Comparison of ENCODE assay signal across 9 cellular contexts in genomic region chr19:10858204-10858828, GRCh38. TPM values are rescaled to one million over a fixed set of nuclear protein-coding genes. Genes with fewer than 3 reads are reported as not detected.
DNase-seq lines count a peak whose midpoint lies in the region; TF ChIP-seq lines count a peak whose summit lies in the region.
"Had no signal": no experiment of that assay in that cellular context is flagged by ENCODE, and none has a peak within 500 bp of the region (broad histone marks: within the 10 kb centered on the region; RNA-seq: fewer than 3 reads in every experiment).

No MANE protein-coding gene starts in this region.

- no peaks in the 10 kb centered on the region for H3K9me3 Mint-ChIP-seq in chondrocyte (ENCODE audit: low read depth)

- no peak overlapping the region for H2AK5ac ChIP-seq in trophoblast cell (ENCODE audit: low read length)

- H3K4me3 ChIP-seq in trophoblast cell (ENCODE audit: low read depth, low read length), result no peak overlapping the region
- H3K4me3 ChIP-seq: BLaER1 had no signal

- H3K79me1 ChIP-seq in trophoblast cell (ENCODE audit: low read length), result no peaks in the 10 kb centered on the region

- no CpG with 5 or more reads among the region's 4 CpGs for WGBS in trophoblast cell (ENCODE audit: extremely low coverage, insufficient coverage, insufficient read length)

- H3K4me1 ChIP-seq in trophoblast cell (ENCODE audit: control insufficient read depth in 1 of 2, insufficient read depth in 2 of 2, low read length in 2 of 2), result peaks cover 0 to 1% of the 10 kb centered on the region in 2 experiments

- H2AFZ ChIP-seq in trophoblast cell (ENCODE audit: insufficient read depth, low read length, poor library complexity), result no peak overlapping the region

- no peak overlapping the region for H4K91ac ChIP-seq in trophoblast cell (ENCODE audit: low read depth, low read length)

- H3K36me3 Mint-ChIP-seq in chondrocyte (ENCODE audit: low read depth), result no peaks in the 10 kb centered on the region

- H3K36me3 ChIP-seq in trophoblast cell (ENCODE audit: control insufficient read depth in 1 of 2, insufficient read depth in 2 of 2, low read length in 2 of 2), result no peaks in the 10 kb centered on the region
- H3K36me3 ChIP-seq: BLaER1 had no signal

- no peak overlapping the region for H3K4me3 Mint-ChIP-seq in chondrocyte (ENCODE audit: unreplicated experiment)

- TF ChIP-seq CTCF in chondrocyte (IDR thresholded peaks at IDR 0.05), result peak; percentile 85

- no peaks in the 10 kb centered on the region for H3K9me3 ChIP-seq in trophoblast cell (ENCODE audit: insufficient read depth, low read depth, low read length)
- H3K9me3 ChIP-seq: BLaER1 had no signal

- H3K4me2 ChIP-seq in trophoblast cell (ENCODE audit: low read length), result no peak overlapping the region
- H3K4me2 ChIP-seq: BLaER1 had no signal

- H2BK120ac ChIP-seq in trophoblast cell (ENCODE audit: insufficient read depth, low read length, poor library complexity), result no peak overlapping the region

- H3K18ac ChIP-seq in trophoblast cell (ENCODE audit: low read length), result no peak overlapping the region

- no peaks in the 10 kb centered on the region for H3K27me3 Mint-ChIP-seq in chondrocyte (ENCODE audit: low read depth)

- H3K23ac ChIP-seq in trophoblast cell (ENCODE audit: low read length), result no peak overlapping the region

- no peak overlapping the region for H3K27ac Mint-ChIP-seq in chondrocyte (ENCODE audit: unreplicated experiment)

- no peak overlapping the region for H2BK5ac ChIP-seq in trophoblast cell (ENCODE audit: low read depth, low read length, poor library complexity)

- peak overlapping the region; percentile 12 for H3K9ac ChIP-seq in trophoblast cell (ENCODE audit: low read length)
- H3K9ac ChIP-seq: BLaER1 had no signal

- no peak overlapping the region for H4K12ac ChIP-seq in trophoblast cell (ENCODE audit: low read depth, low read length)

- H3K4ac ChIP-seq in trophoblast cell (ENCODE audit: low read depth, low read length), result no peak overlapping the region

- no peak overlapping the region for H3K27ac ChIP-seq in trophoblast cell (ENCODE audit: low read depth, low read length)
- H3K27ac ChIP-seq: BLaER1 had no signal

- no peak overlapping the region for H4K8ac ChIP-seq in trophoblast cell (ENCODE audit: low read depth, low read length)

- H2BK12ac ChIP-seq in trophoblast cell (ENCODE audit: low read length), result no peak overlapping the region

- H3K27me3 ChIP-seq in trophoblast cell (ENCODE audit: insufficient read depth, low read length), result no peaks in the 10 kb centered on the region
- H3K27me3 ChIP-seq: BLaER1 had no signal

- H3K4me1 Mint-ChIP-seq in chondrocyte (ENCODE audit: low read depth), result peaks cover 4% of the 10 kb centered on the region

- H3K14ac ChIP-seq in trophoblast cell (ENCODE audit: low read length), result no peak overlapping the region

- DNase-seq in NCI-H1694 treated with DMSO at 0.1 percent for 48 hours (lab: John Stamatoyannopoulos, UW) (peak; percentile 6), NCI-H1694 (lab: John Stamatoyannopoulos, UW) (no peak), NCI-H69 (lab: John Stamatoyannopoulos, UW) (peak; percentile 44), chondrocyte (ENCODE audit: low spot score) (no peak), trophoblast cell (no peak), NCI-H2107 (lab: John Stamatoyannopoulos, UW) (no peak), NCI-H345 treated with DMSO at 0.1 percent for 48 hours (lab: John Stamatoyannopoulos, UW; ENCODE audit: unreplicated experiment) (no peak), NCI-H2029 treated with DMSO at 0.1 percent for 48 hours (lab: John Stamatoyannopoulos, UW) (no peak)

- H3K79me2 ChIP-seq in trophoblast cell (ENCODE audit: control insufficient read depth, insufficient read depth, low read length, poor library complexity), result no peaks in the 10 kb centered on the region

RNA-seq across cellular contexts. Expression of gene C19orf38, which starts 10.1 kb away (rescaled TPM):
- 0.30 to 0.34 TPM in 2 of 3 replicates, not detected in the other for total RNA-seq in chondrocyte
- polyA plus RNA-seq in trophoblast cell (2013), result 0.38 and 0.44 TPM in 2 replicates

RNA-seq across cellular contexts. Expression of gene CARM1, which starts 13.0 kb away (rescaled TPM):
- total RNA-seq in chondrocyte, result 59.9 to 62.0 TPM (median 61.8 TPM) in 3 replicates
- polyA plus RNA-seq in trophoblast cell (2013), result 77.7 and 79.2 TPM in 2 replicates

RNA-seq across cellular contexts. Expression of gene TMED1, which starts 22.3 kb away (rescaled TPM):
- 29.1 to 33.7 TPM (median 31.5 TPM) in 3 replicates for total RNA-seq in chondrocyte
- 19.6 and 20.0 TPM in 2 replicates for polyA plus RNA-seq in trophoblast cell (2013)

Comparison
In these comparisons a context has a peak if more than half of its experiments do, and no peak if none do; other contexts are left out.
1. DNase-seq: peak in NCI-H1694 treated with DMSO at 0.1 percent for 48 hours (single experiment) and NCI-H69 (single experiment); none in NCI-H1694 (single experiment), chondrocyte (single experiment), trophoblast cell (0 of 2), NCI-H2107 (single experiment), NCI-H345 treated with DMSO at 0.1 percent for 48 hours (single experiment) and NCI-H2029 treated with DMSO at 0.1 percent for 48 hours (single experiment).